Comparison of ENCODE assay signal across 8 cellular contexts in genomic region chr18:61581578-61582204, GRCh38.
DNase-seq lines count a peak whose midpoint lies in the region; ATAC-seq and TF ChIP-seq lines count a peak whose summit lies in the region.

No MANE protein-coding gene starts in this region.

- H3K36me3 ChIP-seq in muscle layer of colon (ENCODE audit: insufficient read depth, low read length), result no peaks in the 10 kb centered on the region

- ATAC-seq in GM19328 (IDR thresholded peaks at IDR 0.05; ENCODE audit: unreplicated experiment) (peak; percentile 87), HG03457 (IDR thresholded peaks at IDR 0.05; ENCODE audit: unreplicated experiment) (peak; percentile 87), esophagus mucosa (peak; percentile 90)

- peaks cover 0 to 4% of the 10 kb centered on the region in 2 donors for H3K27me3 ChIP-seq in muscle layer of colon (ENCODE audit: control insufficient read depth in 1 of 2, insufficient read depth in 2 of 2, low read length in 2 of 2)

- peak; percentile 24 to 45 for DNase-seq in NOMO-1 (lab: John Stamatoyannopoulos, UW; ENCODE audit: unreplicated experiment in 2 of 2)
- peak; percentile 58 for DNase-seq in activated T-cell treated with anti-CD3 and anti-CD28 coated beads for 48 hours (ENCODE audit: low read depth)
- peak; percentile 84 for DNase-seq in stimulated activated CD8-positive, alpha-beta memory T cell treated with anti-CD3 and anti-CD28 coated beads, Interleukin-4, amount 100 ng/mL, for 48 hours

- peaks cover 11% of the 10 kb centered on the region for H3K4me1 ChIP-seq in muscle layer of colon (ENCODE audit: insufficient read depth, low read length)

- no peak overlapping the region for H3K9ac ChIP-seq in muscle layer of colon (ENCODE audit: low read length)

- TF ChIP-seq CTCF in C4-2B (conservative IDR thresholded peaks at IDR 0.05), result peak; percentile 93

- H3K9me3 ChIP-seq in muscle layer of colon (ENCODE audit: low read length), result no peaks in the 10 kb centered on the region

- no peak overlapping the region for H3K27ac ChIP-seq in C4-2B
- no peak overlapping the region for H3K27ac ChIP-seq in muscle layer of colon (ENCODE audit: low read depth, low read length)

- peak overlapping the region; percentile 22 to 47 for H3K4me3 ChIP-seq in muscle layer of colon (ENCODE audit: low read depth in 1 of 2, low read length in 2 of 2)
